2 cellular contexts compared by ENCODE assay signal in the genomic region with DNA sequence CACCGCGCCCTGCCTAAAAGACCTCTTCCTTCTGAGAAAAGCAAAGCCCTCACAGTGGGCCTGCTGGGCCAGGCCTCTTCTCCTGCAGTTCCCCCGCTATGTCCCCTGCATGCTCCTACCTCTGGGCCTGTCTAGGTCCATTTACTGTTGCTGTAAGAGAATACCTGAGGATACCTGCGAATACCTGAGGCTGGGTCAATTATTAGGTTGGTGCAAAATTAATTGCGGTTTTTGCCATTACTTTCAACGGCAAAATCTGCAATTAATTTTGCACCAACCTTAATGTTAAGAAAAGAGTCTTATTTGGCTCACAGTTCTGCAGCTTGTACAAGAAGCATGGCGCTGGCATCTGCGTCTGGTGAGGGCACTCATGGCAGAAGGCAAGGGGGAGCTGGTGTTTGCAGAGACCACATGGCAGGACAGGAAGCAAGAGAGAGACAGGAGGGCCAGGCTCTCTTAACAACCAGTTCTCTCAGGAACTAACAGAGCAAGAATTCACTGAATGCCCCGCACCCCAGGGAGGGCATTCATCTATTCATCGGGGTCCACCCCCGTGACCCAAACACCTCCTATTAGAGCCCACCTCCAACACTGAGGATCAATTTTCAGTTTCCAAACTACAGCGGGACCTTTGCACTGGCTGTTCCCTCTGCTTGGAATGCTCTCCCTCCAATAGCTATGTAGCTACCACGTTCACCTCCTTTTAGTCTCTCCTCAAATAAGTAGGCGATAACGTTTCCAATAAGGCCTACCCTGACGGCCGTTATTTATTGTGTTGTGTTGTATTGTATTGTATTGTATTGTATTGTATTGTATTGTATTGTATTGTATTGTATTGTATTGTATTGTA.
A peak's percentile ranks its signal among the peaks of the same experiment; 100 is the strongest.
TF ChIP-seq lines count a peak whose summit lies in the region.

No MANE protein-coding gene starts in this region.

TF ChIP-seq in HEK293, 187 proteins besides CTCF, POLR2A, EP300 and RAD21:
- TF ChIP-seq, protein P1, sequence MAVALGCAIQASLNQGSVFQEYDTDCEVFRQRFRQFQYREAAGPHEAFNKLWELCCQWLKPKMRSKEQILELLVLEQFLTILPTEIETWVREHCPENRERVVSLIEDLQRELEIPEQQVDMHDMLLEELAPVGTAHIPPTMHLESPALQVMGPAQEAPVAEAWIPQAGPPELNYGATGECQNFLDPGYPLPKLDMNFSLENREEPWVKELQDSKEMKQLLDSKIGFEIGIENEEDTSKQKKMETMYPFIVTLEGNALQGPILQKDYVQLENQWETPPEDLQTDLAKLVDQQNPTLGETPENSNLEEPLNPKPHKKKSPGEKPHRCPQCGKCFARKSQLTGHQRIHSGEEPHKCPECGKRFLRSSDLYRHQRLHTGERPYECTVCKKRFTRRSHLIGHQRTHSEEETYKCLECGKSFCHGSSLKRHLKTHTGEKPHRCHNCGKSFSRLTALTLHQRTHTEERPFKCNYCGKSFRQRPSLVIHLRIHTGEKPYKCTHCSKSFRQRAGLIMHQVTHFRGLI (tag by site-specific recombination; IDR thresholded peaks at IDR 0.05), result no peak
- no peak for TF ChIP-seq BCL11B (tag by site-specific recombination; IDR thresholded peaks at IDR 0.05; ENCODE audit: low read depth)
- peak; percentile 50 for TF ChIP-seq ZNF623 (tag by site-specific recombination; IDR thresholded peaks at IDR 0.05)
- TF ChIP-seq, protein P2, sequence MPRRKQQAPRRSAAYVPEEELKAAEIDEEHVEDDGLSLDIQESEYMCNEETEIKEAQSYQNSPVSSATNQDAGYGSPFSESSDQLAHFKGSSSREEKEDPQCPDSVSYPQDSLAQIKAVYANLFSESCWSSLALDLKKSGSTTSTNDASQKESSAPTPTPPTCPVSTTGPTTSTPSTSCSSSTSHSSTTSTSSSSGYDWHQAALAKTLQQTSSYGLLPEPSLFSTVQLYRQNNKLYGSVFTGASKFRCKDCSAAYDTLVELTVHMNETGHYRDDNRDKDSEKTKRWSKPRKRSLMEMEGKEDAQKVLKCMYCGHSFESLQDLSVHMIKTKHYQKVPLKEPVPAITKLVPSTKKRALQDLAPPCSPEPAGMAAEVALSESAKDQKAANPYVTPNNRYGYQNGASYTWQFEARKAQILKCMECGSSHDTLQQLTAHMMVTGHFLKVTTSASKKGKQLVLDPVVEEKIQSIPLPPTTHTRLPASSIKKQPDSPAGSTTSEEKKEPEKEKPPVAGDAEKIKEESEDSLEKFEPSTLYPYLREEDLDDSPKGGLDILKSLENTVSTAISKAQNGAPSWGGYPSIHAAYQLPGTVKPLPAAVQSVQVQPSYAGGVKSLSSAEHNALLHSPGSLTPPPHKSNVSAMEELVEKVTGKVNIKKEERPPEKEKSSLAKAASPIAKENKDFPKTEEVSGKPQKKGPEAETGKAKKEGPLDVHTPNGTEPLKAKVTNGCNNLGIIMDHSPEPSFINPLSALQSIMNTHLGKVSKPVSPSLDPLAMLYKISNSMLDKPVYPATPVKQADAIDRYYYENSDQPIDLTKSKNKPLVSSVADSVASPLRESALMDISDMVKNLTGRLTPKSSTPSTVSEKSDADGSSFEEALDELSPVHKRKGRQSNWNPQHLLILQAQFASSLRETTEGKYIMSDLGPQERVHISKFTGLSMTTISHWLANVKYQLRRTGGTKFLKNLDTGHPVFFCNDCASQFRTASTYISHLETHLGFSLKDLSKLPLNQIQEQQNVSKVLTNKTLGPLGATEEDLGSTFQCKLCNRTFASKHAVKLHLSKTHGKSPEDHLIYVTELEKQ (tag by site-specific recombination; IDR thresholded peaks at IDR 0.05; ENCODE audit: borderline replicate concordance), result no peak
- no peak for TF ChIP-seq ZNF248 (tag by site-specific recombination; IDR thresholded peaks at IDR 0.05)
- TF ChIP-seq, protein P3, sequence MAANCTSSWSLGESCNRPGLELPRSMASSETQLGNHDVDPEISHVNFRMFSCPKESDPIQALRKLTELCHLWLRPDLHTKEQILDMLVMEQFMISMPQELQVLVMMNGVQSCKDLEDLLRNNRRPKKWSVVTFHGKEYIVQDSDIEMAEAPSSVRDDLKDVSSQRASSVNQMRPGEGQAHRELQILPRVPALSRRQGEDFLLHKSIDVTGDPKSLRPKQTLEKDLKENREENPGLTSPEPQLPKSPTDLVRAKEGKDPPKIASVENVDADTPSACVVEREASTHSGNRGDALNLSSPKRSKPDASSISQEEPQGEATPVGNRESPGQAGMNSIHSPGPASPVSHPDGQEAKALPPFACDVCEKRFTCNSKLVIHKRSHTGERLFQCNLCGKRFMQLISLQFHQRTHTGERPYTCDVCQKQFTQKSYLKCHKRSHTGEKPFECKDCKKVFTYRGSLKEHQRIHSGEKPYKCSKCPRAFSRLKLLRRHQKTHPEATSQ (tag by site-specific recombination; IDR thresholded peaks at IDR 0.05), result no peak
- TF ChIP-seq, protein P4, sequence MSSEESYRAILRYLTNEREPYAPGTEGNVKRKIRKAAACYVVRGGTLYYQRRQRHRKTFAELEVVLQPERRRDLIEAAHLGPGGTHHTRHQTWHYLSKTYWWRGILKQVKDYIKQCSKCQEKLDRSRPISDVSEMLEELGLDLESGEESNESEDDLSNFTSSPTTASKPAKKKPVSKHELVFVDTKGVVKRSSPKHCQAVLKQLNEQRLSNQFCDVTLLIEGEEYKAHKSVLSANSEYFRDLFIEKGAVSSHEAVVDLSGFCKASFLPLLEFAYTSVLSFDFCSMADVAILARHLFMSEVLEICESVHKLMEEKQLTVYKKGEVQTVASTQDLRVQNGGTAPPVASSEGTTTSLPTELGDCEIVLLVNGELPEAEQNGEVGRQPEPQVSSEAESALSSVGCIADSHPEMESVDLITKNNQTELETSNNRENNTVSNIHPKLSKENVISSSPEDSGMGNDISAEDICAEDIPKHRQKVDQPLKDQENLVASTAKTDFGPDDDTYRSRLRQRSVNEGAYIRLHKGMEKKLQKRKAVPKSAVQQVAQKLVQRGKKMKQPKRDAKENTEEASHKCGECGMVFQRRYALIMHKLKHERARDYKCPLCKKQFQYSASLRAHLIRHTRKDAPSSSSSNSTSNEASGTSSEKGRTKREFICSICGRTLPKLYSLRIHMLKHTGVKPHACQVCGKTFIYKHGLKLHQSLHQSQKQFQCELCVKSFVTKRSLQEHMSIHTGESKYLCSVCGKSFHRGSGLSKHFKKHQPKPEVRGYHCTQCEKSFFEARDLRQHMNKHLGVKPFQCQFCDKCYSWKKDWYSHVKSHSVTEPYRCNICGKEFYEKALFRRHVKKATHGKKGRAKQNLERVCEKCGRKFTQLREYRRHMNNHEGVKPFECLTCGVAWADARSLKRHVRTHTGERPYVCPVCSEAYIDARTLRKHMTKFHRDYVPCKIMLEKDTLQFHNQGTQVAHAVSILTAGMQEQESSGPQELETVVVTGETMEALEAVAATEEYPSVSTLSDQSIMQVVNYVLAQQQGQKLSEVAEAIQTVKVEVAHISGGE (tag by site-specific recombination; conservative IDR thresholded peaks at IDR 0.05; ENCODE audit: low read depth), result no peak

TF ChIP-seq in K562, 482 proteins besides CTCF, POLR2A, EP300 and RAD21:
- TF ChIP-seq KAT2B (IDR thresholded peaks at IDR 0.05; ENCODE audit: low read depth, low read length) (no peak), RBM25 (IDR thresholded peaks at IDR 0.05; ENCODE audit: low read depth, low read length, severe bottlenecking) (peak; percentile 53), KDM1A (IDR thresholded peaks at IDR 0.05) (0 out of 4 replicates have a peak, but pooled peaks of 1 of the 2 experiments have one; percentile 9), DACH1 (IDR thresholded peaks at IDR 0.05; ENCODE audit: partially characterized antibody) (peak; percentile 68), ZFP36 (IDR thresholded peaks at IDR 0.05; ENCODE audit: low read depth, low read length, partially characterized antibody) (peak; percentile 48), BCOR (IDR thresholded peaks at IDR 0.05) (peak; percentile 55; the same call in 1 of the 2 replicates)
- TF ChIP-seq, protein P5, sequence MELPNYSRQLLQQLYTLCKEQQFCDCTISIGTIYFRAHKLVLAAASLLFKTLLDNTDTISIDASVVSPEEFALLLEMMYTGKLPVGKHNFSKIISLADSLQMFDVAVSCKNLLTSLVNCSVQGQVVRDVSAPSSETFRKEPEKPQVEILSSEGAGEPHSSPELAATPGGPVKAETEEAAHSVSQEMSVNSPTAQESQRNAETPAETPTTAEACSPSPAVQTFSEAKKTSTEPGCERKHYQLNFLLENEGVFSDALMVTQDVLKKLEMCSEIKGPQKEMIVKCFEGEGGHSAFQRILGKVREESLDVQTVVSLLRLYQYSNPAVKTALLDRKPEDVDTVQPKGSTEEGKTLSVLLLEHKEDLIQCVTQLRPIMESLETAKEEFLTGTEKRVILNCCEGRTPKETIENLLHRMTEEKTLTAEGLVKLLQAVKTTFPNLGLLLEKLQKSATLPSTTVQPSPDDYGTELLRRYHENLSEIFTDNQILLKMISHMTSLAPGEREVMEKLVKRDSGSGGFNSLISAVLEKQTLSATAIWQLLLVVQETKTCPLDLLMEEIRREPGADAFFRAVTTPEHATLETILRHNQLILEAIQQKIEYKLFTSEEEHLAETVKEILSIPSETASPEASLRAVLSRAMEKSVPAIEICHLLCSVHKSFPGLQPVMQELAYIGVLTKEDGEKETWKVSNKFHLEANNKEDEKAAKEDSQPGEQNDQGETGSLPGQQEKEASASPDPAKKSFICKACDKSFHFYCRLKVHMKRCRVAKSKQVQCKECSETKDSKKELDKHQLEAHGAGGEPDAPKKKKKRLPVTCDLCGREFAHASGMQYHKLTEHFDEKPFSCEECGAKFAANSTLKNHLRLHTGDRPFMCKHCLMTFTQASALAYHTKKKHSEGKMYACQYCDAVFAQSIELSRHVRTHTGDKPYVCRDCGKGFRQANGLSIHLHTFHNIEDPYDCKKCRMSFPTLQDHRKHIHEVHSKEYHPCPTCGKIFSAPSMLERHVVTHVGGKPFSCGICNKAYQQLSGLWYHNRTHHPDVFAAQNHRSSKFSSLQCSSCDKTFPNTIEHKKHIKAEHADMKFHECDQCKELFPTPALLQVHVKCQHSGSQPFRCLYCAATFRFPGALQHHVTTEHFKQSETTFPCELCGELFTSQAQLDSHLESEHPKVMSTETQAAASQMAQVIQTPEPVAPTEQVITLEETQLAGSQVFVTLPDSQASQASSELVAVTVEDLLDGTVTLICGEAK (IDR thresholded peaks at IDR 0.05), result peak; percentile 67
- TF ChIP-seq, protein P5 (CRISPR knock-in tag; IDR thresholded peaks at IDR 0.05), result no peak
- TF ChIP-seq, protein P6, sequence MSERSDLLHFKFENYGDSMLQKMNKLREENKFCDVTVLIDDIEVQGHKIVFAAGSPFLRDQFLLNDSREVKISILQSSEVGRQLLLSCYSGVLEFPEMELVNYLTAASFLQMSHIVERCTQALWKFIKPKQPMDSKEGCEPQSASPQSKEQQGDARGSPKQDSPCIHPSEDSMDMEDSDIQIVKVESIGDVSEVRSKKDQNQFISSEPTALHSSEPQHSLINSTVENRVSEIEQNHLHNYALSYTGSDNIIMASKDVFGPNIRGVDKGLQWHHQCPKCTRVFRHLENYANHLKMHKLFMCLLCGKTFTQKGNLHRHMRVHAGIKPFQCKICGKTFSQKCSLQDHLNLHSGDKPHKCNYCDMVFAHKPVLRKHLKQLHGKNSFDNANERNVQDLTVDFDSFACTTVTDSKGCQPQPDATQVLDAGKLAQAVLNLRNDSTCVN (CRISPR knock-in tag; IDR thresholded peaks at IDR 0.05), result no peak
